Comparison of ENCODE assay signal across 2 cellular contexts in the genomic region with DNA sequence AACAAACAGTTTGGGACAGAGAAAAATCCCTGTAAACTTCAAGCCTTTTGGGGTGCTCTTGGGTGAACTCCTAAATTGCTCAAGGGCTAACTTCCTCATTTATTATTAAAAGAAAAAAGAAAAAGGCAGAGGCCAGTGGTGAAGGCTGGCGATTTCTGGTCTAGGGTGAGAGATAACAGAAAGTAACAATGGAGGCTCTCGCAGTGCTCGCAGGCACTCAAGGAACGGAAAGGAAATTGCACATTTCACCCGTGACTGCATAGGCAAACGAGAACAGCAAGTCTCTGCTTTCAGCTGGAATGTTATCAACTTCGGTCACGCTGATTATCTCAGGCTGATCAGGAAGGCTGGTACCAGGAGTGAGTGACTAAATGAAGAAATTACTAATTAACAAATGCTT.
TF ChIP-seq lines count a peak whose summit lies in the region.

No MANE protein-coding gene starts in this region.

TF ChIP-seq in liver, 16 proteins besides CTCF, POLR2A, EP300 and RAD21:
- TF ChIP-seq GABPA (IDR thresholded peaks at IDR 0.05 in 1 of 2, conservative IDR thresholded peaks at IDR 0.05 in 1 of 2) = no peak
- TF ChIP-seq, protein P1, sequence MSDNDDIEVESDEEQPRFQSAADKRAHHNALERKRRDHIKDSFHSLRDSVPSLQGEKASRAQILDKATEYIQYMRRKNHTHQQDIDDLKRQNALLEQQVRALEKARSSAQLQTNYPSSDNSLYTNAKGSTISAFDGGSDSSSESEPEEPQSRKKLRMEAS (IDR thresholded peaks at IDR 0.05) = no peak
- TF ChIP-seq HNF4G (IDR thresholded peaks at IDR 0.05) = no peak
- TF ChIP-seq, protein P2, sequence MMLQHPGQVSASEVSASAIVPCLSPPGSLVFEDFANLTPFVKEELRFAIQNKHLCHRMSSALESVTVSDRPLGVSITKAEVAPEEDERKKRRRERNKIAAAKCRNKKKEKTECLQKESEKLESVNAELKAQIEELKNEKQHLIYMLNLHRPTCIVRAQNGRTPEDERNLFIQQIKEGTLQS (IDR thresholded peaks at IDR 0.05) = no peak
- no peak for TF ChIP-seq TAF1 (conservative IDR thresholded peaks at IDR 0.05)
- TF ChIP-seq SP1 (IDR thresholded peaks at IDR 0.05) = peak; percentile 13
- TF ChIP-seq RXRA (IDR thresholded peaks at IDR 0.05) = peak in 1 of 2 donors; percentile 10

TF ChIP-seq in HepG2, 621 proteins besides CTCF, POLR2A, EP300 and RAD21:
- TF ChIP-seq, protein P3, sequence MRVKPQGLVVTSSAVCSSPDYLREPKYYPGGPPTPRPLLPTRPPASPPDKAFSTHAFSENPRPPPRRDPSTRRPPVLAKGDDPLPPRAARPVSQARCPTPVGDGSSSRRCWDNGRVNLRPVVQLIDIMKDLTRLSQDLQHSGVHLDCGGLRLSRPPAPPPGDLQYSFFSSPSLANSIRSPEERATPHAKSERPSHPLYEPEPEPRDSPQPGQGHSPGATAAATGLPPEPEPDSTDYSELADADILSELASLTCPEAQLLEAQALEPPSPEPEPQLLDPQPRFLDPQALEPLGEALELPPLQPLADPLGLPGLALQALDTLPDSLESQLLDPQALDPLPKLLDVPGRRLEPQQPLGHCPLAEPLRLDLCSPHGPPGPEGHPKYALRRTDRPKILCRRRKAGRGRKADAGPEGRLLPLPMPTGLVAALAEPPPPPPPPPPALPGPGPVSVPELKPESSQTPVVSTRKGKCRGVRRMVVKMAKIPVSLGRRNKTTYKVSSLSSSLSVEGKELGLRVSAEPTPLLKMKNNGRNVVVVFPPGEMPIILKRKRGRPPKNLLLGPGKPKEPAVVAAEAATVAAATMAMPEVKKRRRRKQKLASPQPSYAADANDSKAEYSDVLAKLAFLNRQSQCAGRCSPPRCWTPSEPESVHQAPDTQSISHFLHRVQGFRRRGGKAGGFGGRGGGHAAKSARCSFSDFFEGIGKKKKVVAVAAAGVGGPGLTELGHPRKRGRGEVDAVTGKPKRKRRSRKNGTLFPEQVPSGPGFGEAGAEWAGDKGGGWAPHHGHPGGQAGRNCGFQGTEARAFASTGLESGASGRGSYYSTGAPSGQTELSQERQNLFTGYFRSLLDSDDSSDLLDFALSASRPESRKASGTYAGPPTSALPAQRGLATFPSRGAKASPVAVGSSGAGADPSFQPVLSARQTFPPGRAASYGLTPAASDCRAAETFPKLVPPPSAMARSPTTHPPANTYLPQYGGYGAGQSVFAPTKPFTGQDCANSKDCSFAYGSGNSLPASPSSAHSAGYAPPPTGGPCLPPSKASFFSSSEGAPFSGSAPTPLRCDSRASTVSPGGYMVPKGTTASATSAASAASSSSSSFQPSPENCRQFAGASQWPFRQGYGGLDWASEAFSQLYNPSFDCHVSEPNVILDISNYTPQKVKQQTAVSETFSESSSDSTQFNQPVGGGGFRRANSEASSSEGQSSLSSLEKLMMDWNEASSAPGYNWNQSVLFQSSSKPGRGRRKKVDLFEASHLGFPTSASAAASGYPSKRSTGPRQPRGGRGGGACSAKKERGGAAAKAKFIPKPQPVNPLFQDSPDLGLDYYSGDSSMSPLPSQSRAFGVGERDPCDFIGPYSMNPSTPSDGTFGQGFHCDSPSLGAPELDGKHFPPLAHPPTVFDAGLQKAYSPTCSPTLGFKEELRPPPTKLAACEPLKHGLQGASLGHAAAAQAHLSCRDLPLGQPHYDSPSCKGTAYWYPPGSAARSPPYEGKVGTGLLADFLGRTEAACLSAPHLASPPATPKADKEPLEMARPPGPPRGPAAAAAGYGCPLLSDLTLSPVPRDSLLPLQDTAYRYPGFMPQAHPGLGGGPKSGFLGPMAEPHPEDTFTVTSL (CRISPR knock-in tag; IDR thresholded peaks at IDR 0.05; ENCODE audit: borderline replicate concordance) = no peak
- no peak for TF ChIP-seq MZF1 (CRISPR knock-in tag; IDR thresholded peaks at IDR 0.05; ENCODE audit: borderline replicate concordance)
- TF ChIP-seq KMT2A (CRISPR knock-in tag; IDR thresholded peaks at IDR 0.05) = no peak
- no peak for TF ChIP-seq ZNF138 (CRISPR knock-in tag; IDR thresholded peaks at IDR 0.05; ENCODE audit: low read depth)
- no peak for TF ChIP-seq ZNF550 (CRISPR knock-in tag; IDR thresholded peaks at IDR 0.05; ENCODE audit: borderline replicate concordance)
- TF ChIP-seq, protein P4, sequence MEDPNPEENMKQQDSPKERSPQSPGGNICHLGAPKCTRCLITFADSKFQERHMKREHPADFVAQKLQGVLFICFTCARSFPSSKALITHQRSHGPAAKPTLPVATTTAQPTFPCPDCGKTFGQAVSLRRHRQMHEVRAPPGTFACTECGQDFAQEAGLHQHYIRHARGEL (CRISPR knock-in tag; IDR thresholded peaks at IDR 0.05) = no peak
- TF ChIP-seq, protein P5, sequence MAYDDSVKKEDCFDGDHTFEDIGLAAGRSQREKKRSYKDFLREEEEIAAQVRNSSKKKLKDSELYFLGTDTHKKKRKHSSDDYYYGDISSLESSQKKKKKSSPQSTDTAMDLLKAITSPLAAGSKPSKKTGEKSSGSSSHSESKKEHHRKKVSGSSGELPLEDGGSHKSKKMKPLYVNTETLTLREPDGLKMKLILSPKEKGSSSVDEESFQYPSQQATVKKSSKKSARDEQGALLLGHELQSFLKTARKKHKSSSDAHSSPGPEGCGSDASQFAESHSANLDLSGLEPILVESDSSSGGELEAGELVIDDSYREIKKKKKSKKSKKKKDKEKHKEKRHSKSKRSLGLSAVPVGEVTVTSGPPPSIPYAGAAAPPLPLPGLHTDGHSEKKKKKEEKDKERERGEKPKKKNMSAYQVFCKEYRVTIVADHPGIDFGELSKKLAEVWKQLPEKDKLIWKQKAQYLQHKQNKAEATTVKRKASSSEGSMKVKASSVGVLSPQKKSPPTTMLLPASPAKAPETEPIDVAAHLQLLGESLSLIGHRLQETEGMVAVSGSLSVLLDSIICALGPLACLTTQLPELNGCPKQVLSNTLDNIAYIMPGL (CRISPR knock-in tag; IDR thresholded peaks at IDR 0.05; ENCODE audit: borderline replicate concordance in 1 of 2, low read depth in 1 of 2) = no peak
- TF ChIP-seq, protein P6, sequence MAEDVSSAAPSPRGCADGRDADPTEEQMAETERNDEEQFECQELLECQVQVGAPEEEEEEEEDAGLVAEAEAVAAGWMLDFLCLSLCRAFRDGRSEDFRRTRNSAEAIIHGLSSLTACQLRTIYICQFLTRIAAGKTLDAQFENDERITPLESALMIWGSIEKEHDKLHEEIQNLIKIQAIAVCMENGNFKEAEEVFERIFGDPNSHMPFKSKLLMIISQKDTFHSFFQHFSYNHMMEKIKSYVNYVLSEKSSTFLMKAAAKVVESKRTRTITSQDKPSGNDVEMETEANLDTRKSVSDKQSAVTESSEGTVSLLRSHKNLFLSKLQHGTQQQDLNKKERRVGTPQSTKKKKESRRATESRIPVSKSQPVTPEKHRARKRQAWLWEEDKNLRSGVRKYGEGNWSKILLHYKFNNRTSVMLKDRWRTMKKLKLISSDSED (CRISPR knock-in tag; IDR thresholded peaks at IDR 0.05) = no peak
